ENCODE assay signal across 9 cellular contexts in the genomic region with DNA sequence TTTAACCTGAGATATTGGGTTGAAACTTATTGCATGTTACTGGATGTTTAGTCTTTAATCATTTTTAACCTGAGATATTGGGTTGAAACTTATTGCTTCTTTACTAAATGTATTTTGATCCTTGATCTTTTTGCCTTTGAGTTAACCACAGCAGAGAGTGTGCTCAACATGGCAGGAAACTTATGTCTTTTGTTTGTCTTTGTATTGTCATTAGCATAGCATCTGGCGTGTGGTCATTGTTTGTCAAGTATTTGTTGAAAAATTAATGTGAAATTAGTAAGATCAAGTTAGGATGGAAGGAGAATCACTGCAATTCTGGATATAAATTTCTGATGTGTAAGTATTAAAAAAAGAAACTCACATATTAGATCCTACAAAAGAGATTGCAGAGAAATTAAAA. TPM values are rescaled to one million over a fixed set of nuclear protein-coding genes. Genes with fewer than 3 reads are reported as not detected.
"Had no signal": no experiment of that assay in that cellular context is flagged by ENCODE, and none has a peak within 500 bp of the region (broad histone marks: within the 10 kb centered on the region; RNA-seq: fewer than 3 reads in every experiment).

No MANE protein-coding gene starts in this region.

- FAIRE-seq: HepG2 had no signal

- H3K4me1 ChIP-seq: HAP-1 had no signal

- H3K4me3 ChIP-seq: GM23248, HAP-1 had no signal

- H3K27ac ChIP-seq: GM23248, HL-60 had no signal

- H3K36me3 ChIP-seq: HAP-1 had no signal

- DNase-seq: GM23248, GOT3, H7, HFFc6 had no signal

- H3K9me3 ChIP-seq: HAP-1 had no signal

RNA-seq across cellular contexts. Expression of a gene that starts 8.2 kb away (rescaled TPM):
- total RNA-seq: GM23248, H4, HepG2 had no signal
- polyA plus RNA-seq: GM23248, HepG2, IgD-negative memory B cell had no signal
